Comparison of ENCODE assay signal across 19 cellular contexts in the genomic region with DNA sequence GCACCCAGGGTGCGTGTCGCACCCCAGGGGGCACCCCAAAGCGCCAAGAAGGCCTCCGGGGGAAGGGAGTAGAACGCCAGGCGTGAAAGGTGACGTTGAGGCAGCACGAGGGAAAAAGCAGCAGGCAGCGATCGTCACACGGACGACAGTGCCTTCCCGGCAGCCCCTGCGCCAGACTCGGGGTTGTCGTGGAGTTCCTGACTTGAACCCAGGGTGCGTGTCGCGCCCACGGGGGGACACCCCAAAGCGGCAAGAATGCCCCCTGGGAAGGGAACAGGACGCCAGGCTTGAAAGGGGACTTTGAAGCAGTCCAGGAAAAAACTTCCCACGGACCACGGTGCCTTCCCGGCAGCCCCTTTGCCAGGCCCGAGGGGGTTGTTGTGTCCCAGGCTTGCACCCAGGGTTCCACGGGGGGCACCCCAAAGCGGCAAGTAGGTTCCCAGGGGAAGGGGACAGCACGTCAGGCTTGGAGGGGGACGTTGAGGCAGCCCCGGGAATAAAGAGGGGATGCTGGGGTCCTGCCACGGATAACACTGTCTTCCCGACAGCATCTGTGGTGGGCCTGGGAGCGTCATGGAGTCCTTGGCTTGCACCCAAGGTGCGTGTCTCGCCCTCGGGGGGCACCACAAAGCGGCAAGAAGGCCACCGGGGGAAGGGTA.
"Had no signal": no experiment of that assay in that cellular context is flagged by ENCODE, and none has a peak within 500 bp of the region (broad histone marks: within the 10 kb centered on the region; RNA-seq: fewer than 3 reads in every experiment).

No MANE protein-coding gene starts in this region.

- H3K27ac Mint-ChIP-seq: endodermal cell; nephron; stimulated activated memory B cell treated with anti-CD40 and anti-IgM and Interleukin-4, amounts not matched to agents 10 μg/mL and 1 μg/mL and 100 μg/mL, for 72 hours; stimulated activated naive CD8-positive, alpha-beta T cell treated with anti-CD3 and anti-CD28 coated beads, Interleukin-15, Interleukin-2, amounts not matched to agents 100 ng/mL and 50 ng/mL, for 24 hours had no signal

- H3K4me3 Mint-ChIP-seq: endodermal cell; naive B cell; nephron; stimulated activated memory B cell treated with anti-CD40 and anti-IgM and Interleukin-4, amounts not matched to agents 10 μg/mL and 1 μg/mL and 100 μg/mL, for 72 hours; stimulated activated naive CD8-positive, alpha-beta T cell treated with anti-CD3 and anti-CD28 coated beads, Interleukin-15, Interleukin-2, amounts not matched to agents 100 ng/mL and 50 ng/mL, for 24 hours had no signal

- H3K27ac ChIP-seq: hepatocyte, parathyroid adenoma, prostate gland, right lobe of liver, tibial nerve had no signal

- H2AFZ ChIP-seq: hepatocyte, parathyroid adenoma had no signal

- H3K9me3 ChIP-seq: prostate gland, right lobe of liver had no signal

- H3K4me1 ChIP-seq: parathyroid adenoma, prostate gland, right lobe of liver, tibial nerve had no signal

- ATAC-seq: right lobe of liver; stimulated activated memory B cell treated with anti-CD40 and anti-IgM and Interleukin-4, amounts not matched to agents 10 μg/mL and 1 μg/mL and 100 μg/mL, for 72 hours had no signal

- H3K9me3 Mint-ChIP-seq: stimulated activated naive CD8-positive, alpha-beta T cell treated with anti-CD3 and anti-CD28 coated beads, Interleukin-15, Interleukin-2, amounts not matched to agents 100 ng/mL and 50 ng/mL, for 24 hours had no signal

- H3K79me2 ChIP-seq: hepatocyte, parathyroid adenoma had no signal

- H3K4me2 ChIP-seq: hepatocyte had no signal

- H3K27me3 ChIP-seq: hepatocyte, right lobe of liver, tibial nerve had no signal

- DNase-seq: dermis blood vessel endothelial cell; endodermal cell; erythroblast; foreskin melanocyte; kidney glomerular epithelial cell; mesendoderm; naive B cell; occipital lobe; stimulated activated CD4-positive, alpha-beta T cell treated with anti-CD3 and anti-CD28 coated beads, Interleukin-15, amount 100 ng/mL, for 24 hours; stimulated activated CD4-positive, alpha-beta T cell treated with anti-CD3 and anti-CD28 coated beads, Interleukin-1b, Interleukin-23, amount 100 ng/mL, for 48 hours; stimulated activated CD4-positive, alpha-beta T cell treated with anti-CD3 and anti-CD28 coated beads, Interleukin-4, amount 100 ng/mL, for 24 hours had no signal

- H3K36me3 Mint-ChIP-seq: stimulated activated memory B cell treated with anti-CD40 and anti-IgM and Interleukin-4, amounts not matched to agents 10 μg/mL and 1 μg/mL and 100 μg/mL, for 72 hours had no signal

- H3K9ac ChIP-seq: parathyroid adenoma had no signal

- H3K4me1 Mint-ChIP-seq: endodermal cell; naive B cell; nephron; stimulated activated memory B cell treated with anti-CD40 and anti-IgM and Interleukin-4, amounts not matched to agents 10 μg/mL and 1 μg/mL and 100 μg/mL, for 72 hours had no signal

- H3K4me3 ChIP-seq: hepatocyte, prostate gland, right lobe of liver, tibial nerve had no signal

- H3K36me3 ChIP-seq: prostate gland, right lobe of liver, tibial nerve had no signal

- H3K27me3 Mint-ChIP-seq: naive B cell; stimulated activated memory B cell treated with anti-CD40 and anti-IgM and Interleukin-4, amounts not matched to agents 10 μg/mL and 1 μg/mL and 100 μg/mL, for 72 hours; stimulated activated naive CD8-positive, alpha-beta T cell treated with anti-CD3 and anti-CD28 coated beads, Interleukin-15, Interleukin-2, amounts not matched to agents 100 ng/mL and 50 ng/mL, for 24 hours had no signal
